9 cellular contexts compared by ENCODE assay signal in genomic region chrX:31279359-31279758, GRCh38.
A peak's percentile ranks its signal among the peaks of the same experiment; 100 is the strongest.
DNase-seq lines count a peak whose midpoint lies in the region; ATAC-seq, FAIRE-seq and TF ChIP-seq lines count a peak whose summit lies in the region.
"Had no signal": no experiment of that assay in that cellular context is flagged by ENCODE, and none has a peak within 500 bp of the region (broad histone marks: within the 10 kb centered on the region; RNA-seq: fewer than 3 reads in every experiment).

No MANE protein-coding gene starts in this region.

- RAD21 ChIA-PET in GM12878 (lab: Charles Lee; ENCODE audit: unreplicated experiment): interaction anchor here (1.4 to 2.1 kb wide), 3 partner anchors 50 to 377 kb away, joined by 4 to 11 read pairs (median 5); no protein-coding TSS in a partner anchor

- H3K9me3 ChIP-seq in GM12878 (replicated peaks; ENCODE audit: control insufficient read depth, insufficient read depth, low read length): no peaks in the 10 kb centered on the region
- H3K9me3 ChIP-seq in suprapubic skin: no peaks in the 10 kb centered on the region

- H3K9ac ChIP-seq in GM12878 (ENCODE audit: control insufficient read depth, insufficient read depth, low read length): no peak overlapping the region

- no peaks in the 10 kb centered on the region for H3K79me2 ChIP-seq in GM12878 (ENCODE audit: control insufficient read depth, insufficient read depth, low read length)

- CTCF ChIA-PET in GM12878 (lab: Yijun Ruan, JAX): interaction anchor here (1.0 to 4.6 kb wide), 9 partner anchors 8 to 543 kb away, joined by 3 to 21 read pairs (median 4); no protein-coding TSS in a partner anchor

- DNase-seq in Caki2 (ENCODE audit: low read depth): peak; percentile 30
- DNase-seq in HT1080 (ENCODE audit: low read depth): peak; percentile 17
- no peak for DNase-seq in GM12878 (ENCODE audit: low read depth, low spot score)
- DNase-seq in medulla oblongata (ENCODE audit: extremely low spot score): peak; percentile 12
- no peak for DNase-seq in suprapubic skin (ENCODE audit: low spot score in 2 of 2)
- DNase-seq in SKM-1 treated with dmso at 0.1 percent for 144 hours (lab: John Stamatoyannopoulos, UW; ENCODE audit: unreplicated experiment): no peak
- DNase-seq: DMS79 treated with DMSO at 0.1 percent for 48 hours had no signal

- intact Hi-C loops in GM12878 (cut with micrococcal nuclease; ENCODE audit: unreplicated experiment): no loop called here

- BruUV-seq in GM12878 (replicated peaks; lab: Mats Ljungman, UMichigan): no TSS peak

- H3K4me3 ChIP-seq in GM12878: no peak overlapping the region
- H3K4me3 ChIP-seq in suprapubic skin: no peak overlapping the region

- H4K20me1 ChIP-seq in GM12878 (ENCODE audit: control insufficient read depth, insufficient read depth): no peaks in the 10 kb centered on the region

- 74% methylated on average over 2 of the region's 2 CpGs for WGBS in GM12878 (ENCODE audit: insufficient coverage, insufficient replicate concordance, low lambda C conversion rate, missing lambda C conversion rate)
- WGBS in suprapubic skin: 81% methylated on average over 2 of the region's 2 CpGs

- H3K4me1 ChIP-seq in GM12878 (ENCODE audit: control insufficient read depth, insufficient read depth, low read length) (no peaks in the 10 kb centered on the region), suprapubic skin (no peaks in the 10 kb centered on the region)

- no peak for FAIRE-seq in GM12878 (lab: Jason Lieb, UNC)

- H3K27ac ChIP-seq in GM12878 (ENCODE audit: control insufficient read depth, insufficient read depth) (no peak overlapping the region), suprapubic skin (no peak overlapping the region)

- no peak overlapping the region for H2AFZ ChIP-seq in GM12878 (ENCODE audit: control insufficient read depth, low read depth, low read length)

- H3K27me3 ChIP-seq in GM12878 (replicated peaks in 1 of 2; ENCODE audit: control insufficient read depth in 2 of 2, insufficient read depth in 2 of 2, low read length in 1 of 2): no peaks in the 10 kb centered on the region
- H3K27me3 ChIP-seq in suprapubic skin: no peaks in the 10 kb centered on the region

- TF ChIP-seq POLR2A in GM12878 (IDR thresholded peaks at IDR 0.05; ENCODE audit: low read depth, low read length) (no peak), suprapubic skin (IDR thresholded peaks at IDR 0.05) (no peak)

- POLR2A ChIA-PET in GM12878 (lab: Charles Lee): interaction anchor here (1.2 kb wide), 1 partner anchor 56 kb away, joined by 3 read pairs; no protein-coding TSS in a partner anchor

- ATAC-seq in GM12878: peak; percentile 41
- ATAC-seq in HG02938 (IDR thresholded peaks at IDR 0.05; ENCODE audit: unreplicated experiment): no peak
- no peak for ATAC-seq in HG02885 (IDR thresholded peaks at IDR 0.05; ENCODE audit: poor library complexity, unreplicated experiment)

- SMC1A ChIA-PET in GM12878 (lab: Charles Lee; ENCODE audit: uncharacterized antibody, unreplicated experiment): interaction anchor here (0.5 to 3.3 kb wide), 8 partner anchors 14 to 377 kb away, joined by 3 to 21 read pairs (median 6); no protein-coding TSS in a partner anchor

- H3K4me2 ChIP-seq in GM12878 (ENCODE audit: control insufficient read depth, insufficient read depth): no peak overlapping the region

- in situ Hi-C loops in Caki2 (cut with HindIII; ENCODE audit: low pct_unique_long_range_greater_than_20kb, low sequenced_read_pairs): no loop called here
- in situ Hi-C loops in GM12878 (cut with MboI): no loop called here

- TF ChIP-seq RAD21 in GM12878 (IDR thresholded peaks at IDR 0.05; ENCODE audit: insufficient read depth, low read depth, low read length): 0 out of 2 replicates have a peak, but pooled peaks have one; percentile 9

- no peak for TF ChIP-seq EP300 in GM12878 (IDR thresholded peaks at IDR 0.05; ENCODE audit: borderline replicate concordance in 1 of 2, control insufficient read depth in 1 of 2, low read depth in 2 of 2, low read length in 2 of 2)
- TF ChIP-seq EP300 in suprapubic skin (IDR thresholded peaks at IDR 0.05): no peak

- no peak; a peak in 1 of 6 replicates for TF ChIP-seq CTCF in GM12878 (IDR thresholded peaks at IDR 0.05 in 2 of 3, conservative IDR thresholded peaks at IDR 0.05 in 1 of 3; ENCODE audit: control insufficient read depth in 2 of 3, extremely low read depth in 1 of 3, insufficient read depth in 1 of 3, low read depth in 3 of 3, low read length in 3 of 3)
- no peak for TF ChIP-seq CTCF in suprapubic skin (IDR thresholded peaks at IDR 0.05)

- no peaks in the 10 kb centered on the region for H3K36me3 ChIP-seq in GM12878 (ENCODE audit: control insufficient read depth in 2 of 2, insufficient read depth in 2 of 2, low read length in 1 of 2)
- no peaks in the 10 kb centered on the region for H3K36me3 ChIP-seq in suprapubic skin

TF ChIP-seq in GM12878, 131 proteins besides CTCF, POLR2A, EP300 and RAD21:
- TF ChIP-seq SMC3 (IDR thresholded peaks at IDR 0.05; ENCODE audit: borderline replicate concordance, low read length): peak; percentile 16; the same call in 1 of the 2 replicates
- TF ChIP-seq POLR2AphosphoS2 (IDR thresholded peaks at IDR 0.05; ENCODE audit: low read depth, low read length): no peak
TF ChIP-seq in GM12878: peak in this region for 1.

Comparison
In these comparisons a context has a peak if more than half of its experiments do, and no peak if none do; other contexts are left out.
1. DNase-seq: peak in Caki2 (single experiment), HT1080 (single experiment) and medulla oblongata (single experiment); none in GM12878 (single experiment), suprapubic skin (0 of 2) and SKM-1 treated with dmso at 0.1 percent for 144 hours (single experiment).